ENCODE assay signal across 8 cellular contexts in the genomic region with DNA sequence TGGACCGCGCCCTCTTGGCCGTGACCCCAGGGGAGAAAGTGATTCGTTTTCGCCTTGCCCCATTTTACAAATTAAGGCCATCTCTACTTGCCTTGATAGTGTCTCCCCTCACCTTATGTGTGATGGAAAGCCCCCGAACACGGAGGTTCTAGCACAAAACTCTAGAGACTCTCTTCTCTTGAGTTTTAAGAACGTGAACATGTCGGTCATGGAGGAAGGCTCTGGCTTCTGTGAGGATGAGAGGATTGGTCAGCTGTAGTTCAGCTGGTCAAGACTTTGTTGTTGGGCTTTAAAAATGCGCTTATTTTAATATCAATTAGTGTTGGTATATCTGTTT.
DNase-seq lines count a peak whose midpoint lies in the region; ATAC-seq lines count a peak whose summit lies in the region.

No MANE protein-coding gene starts in this region.

- no peaks in the 10 kb centered on the region for H3K9me3 Mint-ChIP-seq in stimulated activated naive CD8-positive, alpha-beta T cell treated with anti-CD3 and anti-CD28 coated beads, Interleukin-15, amount 100 ng/mL, for 72 hours

- H3K9ac ChIP-seq in adipocyte (ENCODE audit: low read length): peak overlapping the region; percentile 96

- peak overlapping the region; percentile 90 for H3K4me3 ChIP-seq in adipocyte (ENCODE audit: low read length)

- H3K4me3 Mint-ChIP-seq in stimulated activated naive CD8-positive, alpha-beta T cell treated with anti-CD3 and anti-CD28 coated beads, Interleukin-15, amount 100 ng/mL, for 72 hours: peak overlapping the region; percentile 93 to 97

- no peaks in the 10 kb centered on the region for H3K9me3 ChIP-seq in adipocyte (ENCODE audit: control insufficient read depth, low read length)

- DNase-seq in NCI-H748 (lab: John Stamatoyannopoulos, UW; ENCODE audit: unreplicated experiment): peak; percentile 46
- no peak for DNase-seq in NCI-H748 treated with DMSO at 0.1 percent for 48 hours (lab: John Stamatoyannopoulos, UW)
- peak; percentile 65 for DNase-seq in adipocyte (ENCODE audit: low read depth)
- peak; percentile 63 for DNase-seq in iris pigment epithelial cell (ENCODE audit: low read depth)
- DNase-seq in stimulated activated naive CD8-positive, alpha-beta T cell treated with anti-CD3 and anti-CD28 coated beads, Interleukin-15, amount 100 ng/mL, for 72 hours: no peak
- no peak for DNase-seq in SHP77 (lab: John Stamatoyannopoulos, UW)
- DNase-seq in NCI-H1048 (lab: John Stamatoyannopoulos, UW): no peak

- H3K4me1 ChIP-seq in adipocyte (ENCODE audit: control insufficient read depth, insufficient read depth, low read length): peaks cover 7% of the 10 kb centered on the region

- peaks cover 22% of the 10 kb centered on the region for H3K36me3 ChIP-seq in adipocyte (ENCODE audit: control insufficient read depth, insufficient read depth, low read length, severe bottlenecking)

- peak; percentile 13 for ATAC-seq in HG03196 (IDR thresholded peaks at IDR 0.05; ENCODE audit: unreplicated experiment)
- ATAC-seq in stimulated activated naive CD8-positive, alpha-beta T cell treated with anti-CD3 and anti-CD28 coated beads, Interleukin-15, amount 100 ng/mL, for 72 hours: no peak

- H3K4me1 Mint-ChIP-seq in stimulated activated naive CD8-positive, alpha-beta T cell treated with anti-CD3 and anti-CD28 coated beads, Interleukin-15, amount 100 ng/mL, for 72 hours: peaks cover 20% of the 10 kb centered on the region

- H3K27ac Mint-ChIP-seq in stimulated activated naive CD8-positive, alpha-beta T cell treated with anti-CD3 and anti-CD28 coated beads, Interleukin-15, amount 100 ng/mL, for 72 hours: peak overlapping the region; percentile 95 to 96

- H3K27me3 ChIP-seq in adipocyte (replicated peaks; ENCODE audit: control insufficient read depth, insufficient read depth, low read length): no peaks in the 10 kb centered on the region

- H3K27me3 Mint-ChIP-seq in stimulated activated naive CD8-positive, alpha-beta T cell treated with anti-CD3 and anti-CD28 coated beads, Interleukin-15, amount 100 ng/mL, for 72 hours: no peaks in the 10 kb centered on the region

Comparison
In these comparisons a context has a peak if more than half of its experiments do, and no peak if none do; other contexts are left out.
1. DNase-seq: peak in NCI-H748 (single experiment), adipocyte (single experiment) and iris pigment epithelial cell (single experiment); none in NCI-H748 treated with DMSO at 0.1 percent for 48 hours (single experiment), stimulated activated naive CD8-positive, alpha-beta T cell treated with anti-CD3 and anti-CD28 coated beads, Interleukin-15, amount 100 ng/mL, for 72 hours (0 of 2), SHP77 (0 of 2) and NCI-H1048 (single experiment).